1 cellular context compared by ENCODE assay signal in genomic region chr3:8443829-8444791, GRCh38.
TF ChIP-seq lines count a peak whose summit lies in the region.

No MANE protein-coding gene starts in this region.

TF ChIP-seq in GM23338, 12 proteins besides CTCF, POLR2A, EP300 and RAD21 (continued from another document):
- TF ChIP-seq REST (IDR thresholded peaks at IDR 0.05; ENCODE audit: unreplicated experiment): no peak
